14 cellular contexts compared by ENCODE assay signal in genomic region chr1:94658221-94658620, GRCh38.
A peak's percentile ranks its signal among the peaks of the same experiment; 100 is the strongest.
DNase-seq lines count a peak whose midpoint lies in the region; TF ChIP-seq lines count a peak whose summit lies in the region.
"Had no signal": no experiment of that assay in that cellular context is flagged by ENCODE, and none has a peak within 500 bp of the region (broad histone marks: within the 10 kb centered on the region; RNA-seq: fewer than 3 reads in every experiment).

No MANE protein-coding gene starts in this region.

- no peaks in the 10 kb centered on the region for H3K27me3 Mint-ChIP-seq in type B pancreatic cell
- H3K27me3 Mint-ChIP-seq in chondrocyte (ENCODE audit: low read depth), result no peaks in the 10 kb centered on the region

- no peak for TF ChIP-seq CTCF in choroid plexus epithelial cell (conservative IDR thresholded peaks at IDR 0.05; ENCODE audit: low read depth, low read length)
- no peak for TF ChIP-seq CTCF in type B pancreatic cell (conservative IDR thresholded peaks at IDR 0.05)
- no peak for TF ChIP-seq CTCF in chondrocyte (IDR thresholded peaks at IDR 0.05)

- intact Hi-C loops in head of caudate nucleus (cut with DNase I), result no loop called here

- H3K4me3 Mint-ChIP-seq in type B pancreatic cell (no peak overlapping the region), chondrocyte (ENCODE audit: unreplicated experiment) (no peak overlapping the region)
- H3K4me3 Mint-ChIP-seq: activated naive CD8-positive, alpha-beta T cell treated with anti-CD3 and anti-CD28 coated beads for 36 hours had no signal

- H3K4me1 Mint-ChIP-seq in type B pancreatic cell (ENCODE audit: unreplicated experiment) (peaks cover 40% of the 10 kb centered on the region), chondrocyte (ENCODE audit: low read depth) (peaks cover 19% of the 10 kb centered on the region)
- H3K4me1 Mint-ChIP-seq: activated naive CD8-positive, alpha-beta T cell treated with anti-CD3 and anti-CD28 coated beads for 36 hours had no signal

- peak; percentile 22 for DNase-seq in DMS53 (lab: John Stamatoyannopoulos, UW)
- DNase-seq in DMS53 treated with DMSO at 0.1 percent for 48 hours (lab: John Stamatoyannopoulos, UW; ENCODE audit: unreplicated experiment), result no peak
- DNase-seq in choroid plexus epithelial cell (ENCODE audit: low read depth), result peak; percentile 63
- peak; percentile 7 for DNase-seq in kidney tubule cell (ENCODE audit: low spot score)
- no peak for DNase-seq in type B pancreatic cell (ENCODE audit: extremely low spot score, unreplicated experiment)
- no peak for DNase-seq in NCI-H187 (lab: John Stamatoyannopoulos, UW)
- no peak for DNase-seq in chondrocyte (ENCODE audit: low spot score)
- DNase-seq in head of caudate nucleus, result no peak
- DNase-seq: activated CD4-positive, alpha-beta T cell treated with anti-CD3 and anti-CD28 coated beads, Interleukin-2, amount 50 U/mL, for 48 hours; activated naive CD8-positive, alpha-beta T cell treated with anti-CD3 and anti-CD28 coated beads for 36 hours; effector CD8-positive, alpha-beta T cell; islet precursor cell; NCI-H526; trophoblast cell had no signal

- no peaks in the 10 kb centered on the region for H3K36me3 Mint-ChIP-seq in type B pancreatic cell
- H3K36me3 Mint-ChIP-seq in chondrocyte (ENCODE audit: low read depth), result no peaks in the 10 kb centered on the region
- H3K36me3 Mint-ChIP-seq: activated naive CD8-positive, alpha-beta T cell treated with anti-CD3 and anti-CD28 coated beads for 36 hours had no signal

- H3K9me3 Mint-ChIP-seq in type B pancreatic cell (peaks cover 3% of the 10 kb centered on the region), chondrocyte (ENCODE audit: low read depth) (no peaks in the 10 kb centered on the region)
- H3K9me3 Mint-ChIP-seq: activated naive CD8-positive, alpha-beta T cell treated with anti-CD3 and anti-CD28 coated beads for 36 hours had no signal

- H3K27ac Mint-ChIP-seq in type B pancreatic cell (peak overlapping the region; percentile 98), chondrocyte (ENCODE audit: unreplicated experiment) (no peak overlapping the region)
- H3K27ac Mint-ChIP-seq: activated naive CD8-positive, alpha-beta T cell treated with anti-CD3 and anti-CD28 coated beads for 36 hours had no signal

- H3K4me3 ChIP-seq in choroid plexus epithelial cell (ENCODE audit: low read depth, low read length), result no peak overlapping the region

Comparison
In these comparisons a context has a peak if more than half of its experiments do, and no peak if none do; other contexts are left out.
1. DNase-seq: peak in DMS53 (single experiment), choroid plexus epithelial cell (single experiment) and kidney tubule cell (single experiment); none in DMS53 treated with DMSO at 0.1 percent for 48 hours (single experiment), type B pancreatic cell (single experiment), NCI-H187 (0 of 2), chondrocyte (single experiment) and head of caudate nucleus (0 of 42).